Comparison of ENCODE assay signal across 8 cellular contexts in genomic region chr1:155218854-155219591, GRCh38. TPM values are rescaled to one million over a fixed set of nuclear protein-coding genes. Genes with fewer than 3 reads are reported as not detected.
DNase-seq lines count a peak whose midpoint lies in the region; ATAC-seq and TF ChIP-seq lines count a peak whose summit lies in the region.

No MANE protein-coding gene starts in this region.

- H3K4me3 Mint-ChIP-seq in naive thymus-derived CD4-positive, alpha-beta T cell: peak overlapping the region in 2 of 10 donors; percentile 21 to 51

- peaks cover 6 to 23% of the 10 kb centered on the region in 2 experiments for H3K79me1 ChIP-seq in IMR-90 (ENCODE audit: low read depth in 1 of 2, low read length in 2 of 2)

- H3K27me3 Mint-ChIP-seq in naive thymus-derived CD4-positive, alpha-beta T cell: no peaks in the 10 kb centered on the region

- H3K27me3 ChIP-seq in IMR-90 (ENCODE audit: control insufficient read depth, insufficient read depth, low read length) (no peaks in the 10 kb centered on the region), esophagus (ENCODE audit: control insufficient read depth in 1 of 2, insufficient read depth in 2 of 2, low read length in 2 of 2) (no peaks in the 10 kb centered on the region), smooth muscle cell (ENCODE audit: low read depth) (no peaks in the 10 kb centered on the region)
- H3K27me3 ChIP-seq in naive thymus-derived CD4-positive, alpha-beta T cell (ENCODE audit: control insufficient read depth in 2 of 2, insufficient read depth in 2 of 2, low read length in 2 of 2): no peaks in the 10 kb centered on the region

- ATAC-seq in IMR-90 (ENCODE audit: low read depth): peak; percentile 55
- ATAC-seq in naive thymus-derived CD4-positive, alpha-beta T cell: no peak
- ATAC-seq in GM18861 (IDR thresholded peaks at IDR 0.05; ENCODE audit: unreplicated experiment): no peak
- no peak for ATAC-seq in HG03045 (IDR thresholded peaks at IDR 0.05; ENCODE audit: unreplicated experiment)

- H3K4me1 ChIP-seq in IMR-90 (ENCODE audit: control insufficient read depth, insufficient read depth, low read length) (peaks cover 7% of the 10 kb centered on the region), esophagus (ENCODE audit: control insufficient read depth in 2 of 2, insufficient read depth in 2 of 2, low read length in 1 of 2) (peaks cover 3 to 5% of the 10 kb centered on the region in 2 donors), smooth muscle cell (ENCODE audit: low read depth) (no peaks in the 10 kb centered on the region)
- no peaks in the 10 kb centered on the region for H3K4me1 ChIP-seq in naive thymus-derived CD4-positive, alpha-beta T cell (ENCODE audit: control insufficient read depth in 2 of 2, insufficient read depth in 2 of 2, low read length in 2 of 2)

- peaks cover 0 to 5% (median 0%) of the 10 kb centered on the region in 11 donors for H3K9me3 Mint-ChIP-seq in naive thymus-derived CD4-positive, alpha-beta T cell

- H3K36me3 Mint-ChIP-seq in naive thymus-derived CD4-positive, alpha-beta T cell: peaks cover 0 to 8% (median 0%) of the 10 kb centered on the region in 5 donors

- H3K27ac Mint-ChIP-seq in naive thymus-derived CD4-positive, alpha-beta T cell: peak overlapping the region in 6 of 9 donors; percentile 5 to 78 (median 42)

- H3F3A ChIP-seq in smooth muscle cell (ENCODE audit: low read depth): no peaks in the 10 kb centered on the region

- intact Hi-C loops in IMR-90 (cut with micrococcal nuclease): no loop called here
- intact Hi-C loops in naive thymus-derived CD4-positive, alpha-beta T cell (cut with micrococcal nuclease): loop anchor here in 1 of 2 donors (1.0 kb wide), 2 partner anchors 10 to 22 kb away; a partner anchor contains a TSS

- no peak overlapping the region for H3K56ac ChIP-seq in IMR-90 (ENCODE audit: extremely low read depth, insufficient read depth, low read length)

- H2AFZ ChIP-seq in IMR-90 (replicated peaks; ENCODE audit: low read length, poor library complexity) (peak overlapping the region; percentile 87), smooth muscle cell (ENCODE audit: low read depth) (no peak overlapping the region)

- H3K4ac ChIP-seq in IMR-90 (ENCODE audit: low read depth, low read length): peak overlapping the region; percentile 29

- peak overlapping the region; percentile 29; the same call in 1 of the 2 replicates for H3K14ac ChIP-seq in IMR-90 (replicated peaks; ENCODE audit: low read depth, low read length)

- no peak for TF ChIP-seq POLR2A in IMR-90 (IDR thresholded peaks at IDR 0.05; ENCODE audit: low read depth, low read length)

- peak overlapping the region; percentile 62; the same call in 1 of the 2 replicates for H2AK5ac ChIP-seq in IMR-90 (ENCODE audit: low read depth, low read length)

- H3K18ac ChIP-seq in IMR-90 (ENCODE audit: low read depth, low read length): no peak overlapping the region

- peak overlapping the region; percentile 60; the same call in 1 of the 2 replicates for H3K4me2 ChIP-seq in IMR-90 (ENCODE audit: low read depth, low read length)
- H3K4me2 ChIP-seq in smooth muscle cell: no peak overlapping the region

- peak overlapping the region; percentile 99 for H4K5ac ChIP-seq in IMR-90 (ENCODE audit: low read depth, low read length)

- peak overlapping the region; percentile 43; the same call in 1 of the 2 replicates for H2BK20ac ChIP-seq in IMR-90 (ENCODE audit: low read depth, low read length)

- POLR2A ChIA-PET in IMR-90 (lab: Charles Lee; ENCODE audit: unreplicated experiment): no interaction called here
- POLR2A ChIA-PET in naive thymus-derived CD4-positive, alpha-beta T cell (lab: Charles Lee): interaction anchor here (0.6 to 2.1 kb wide), 6 partner anchors 8 to 58 kb away, joined by 3 to 8 read pairs (median 3); partner anchors contain the start of genes KRTCAP2, MTX1 and TRIM46

- peak overlapping the region; percentile 21; the same call in 1 of the 3 replicates for H2BK15ac ChIP-seq in IMR-90 (ENCODE audit: low read depth, low read length)

- H4K91ac ChIP-seq in IMR-90 (ENCODE audit: insufficient read depth, low read depth, low read length): no peak overlapping the region

- CTCF ChIA-PET in IMR-90 (lab: Yijun Ruan, JAX): interaction anchor here (0.6 kb wide), 1 partner anchor 1023 kb away, joined by 3 read pairs; no protein-coding TSS in a partner anchor
- CTCF ChIA-PET in naive thymus-derived CD4-positive, alpha-beta T cell (lab: Charles Lee): interaction anchor here (0.6 to 1.9 kb wide), 3 partner anchors 12 to 208 kb away, joined by 3 to 4 read pairs (median 3); partner anchors contain the start of gene THBS3

- DNase-seq in DMS153 (lab: John Stamatoyannopoulos, UW) (peak; percentile 86), IMR-90 (peak; percentile 69), SW480 (ENCODE audit: low spot score) (peak; percentile 60), smooth muscle cell (lab: John Stamatoyannopoulos, UW; ENCODE audit: unreplicated experiment) (no peak)
- peak in 1 of 9 donors; percentile 20 for DNase-seq in naive thymus-derived CD4-positive, alpha-beta T cell

- H3K27ac ChIP-seq in IMR-90 (ENCODE audit: insufficient read depth, low read length) (peak overlapping the region; percentile 48), esophagus (ENCODE audit: low read depth in 2 of 2, low read length in 1 of 2) (peak overlapping the region; percentile 11 to 64), smooth muscle cell (ENCODE audit: low read depth) (no peak overlapping the region)
- no peak overlapping the region for H3K27ac ChIP-seq in naive thymus-derived CD4-positive, alpha-beta T cell (ENCODE audit: low read depth, low read length)

- WGBS in IMR-90 (ENCODE audit: extremely low coverage in 2 of 2, insufficient read length in 1 of 2), 2 experiments: 20% methylated on average over 1 of the region's 7 CpGs; no CpG with 5 or more reads in 1 of the 2 experiments
- WGBS in esophagus, 2 donors: 44 to 53% methylated on average over 7 of the region's 7 CpGs
- WGBS in smooth muscle cell (ENCODE audit: low lambda C conversion rate): 70% methylated on average over 7 of the region's 7 CpGs

- no TSS peak for BruUV-seq in IMR-90 (replicated peaks; lab: Mats Ljungman, UMichigan)

- peak overlapping the region; percentile 28 for H2BK5ac ChIP-seq in IMR-90 (ENCODE audit: low read depth, low read length, poor library complexity, severe bottlenecking)

- H3K4me3 ChIP-seq in IMR-90 (ENCODE audit: insufficient read depth, low read depth, low read length) (no peak overlapping the region), esophagus (ENCODE audit: low read depth in 1 of 2, low read length in 2 of 2) (no peak overlapping the region), smooth muscle cell (no peak overlapping the region)
- H3K4me3 ChIP-seq in naive thymus-derived CD4-positive, alpha-beta T cell (ENCODE audit: low read length): no peak overlapping the region

- H3K23ac ChIP-seq in IMR-90 (ENCODE audit: low read depth, low read length): no peak overlapping the region

- no peak for TF ChIP-seq RAD21 in IMR-90 (IDR thresholded peaks at IDR 0.05; ENCODE audit: low read length)

- peaks cover 7% of the 10 kb centered on the region for H3K36me3 ChIP-seq in IMR-90 (ENCODE audit: control insufficient read depth, insufficient read depth, low read length)
- peaks cover 0 to 4% of the 10 kb centered on the region in 2 donors for H3K36me3 ChIP-seq in esophagus (ENCODE audit: control insufficient read depth in 2 of 2, insufficient read depth in 2 of 2, low read length in 1 of 2)
- no peaks in the 10 kb centered on the region for H3K36me3 ChIP-seq in naive thymus-derived CD4-positive, alpha-beta T cell (ENCODE audit: control insufficient read depth in 2 of 3, insufficient read depth in 3 of 3, low read length in 3 of 3)
- no peaks in the 10 kb centered on the region for H3K36me3 ChIP-seq in smooth muscle cell (ENCODE audit: low read depth)

- peak overlapping the region; percentile 61 to 95 for H4K8ac ChIP-seq in IMR-90 (ENCODE audit: low read depth in 2 of 2, low read length in 2 of 2)

- H4K20me1 ChIP-seq in IMR-90 (ENCODE audit: insufficient read depth, low read length) (no peaks in the 10 kb centered on the region), smooth muscle cell (ENCODE audit: low read depth) (no peaks in the 10 kb centered on the region)

- peaks cover 6% of the 10 kb centered on the region for H3K9me1 ChIP-seq in IMR-90 (ENCODE audit: insufficient read depth, low read length)

- peak overlapping the region; percentile 20 for H2AK9ac ChIP-seq in IMR-90 (replicated peaks; ENCODE audit: low read depth, low read length, poor library complexity)

- TF ChIP-seq CTCF in IMR-90 (conservative IDR thresholded peaks at IDR 0.05; ENCODE audit: low read depth, low read length) (no peak), smooth muscle cell (IDR thresholded peaks at IDR 0.05; ENCODE audit: borderline replicate concordance, insufficient read depth, poor library complexity, severe bottlenecking) (no peak)

- no peaks in the 10 kb centered on the region for H3K79me2 ChIP-seq in smooth muscle cell (ENCODE audit: low read depth)

- H3K9me3 ChIP-seq in IMR-90 (ENCODE audit: control insufficient read depth, insufficient read depth, low read length) (no peaks in the 10 kb centered on the region), esophagus (ENCODE audit: control insufficient read depth in 2 of 2, insufficient read depth in 1 of 2, low read depth in 1 of 2, low read length in 1 of 2) (no peaks in the 10 kb centered on the region), smooth muscle cell (replicated peaks; ENCODE audit: low read depth) (no peaks in the 10 kb centered on the region)
- H3K9me3 ChIP-seq in naive thymus-derived CD4-positive, alpha-beta T cell (ENCODE audit: control insufficient read depth in 2 of 3, low read length in 3 of 3): no peaks in the 10 kb centered on the region

- dilution Hi-C loops in IMR-90 (cut with HindIII; ENCODE audit: low sequenced_read_pairs, unreplicated experiment): no loop called here

- H3K4me1 Mint-ChIP-seq in naive thymus-derived CD4-positive, alpha-beta T cell: peaks cover 7 to 32% (median 14%) of the 10 kb centered on the region in 7 donors

- in situ Hi-C loops in IMR-90 (cut with MboI; ENCODE audit: low sequenced_read_pairs): no loop called here

- 0 out of 2 replicates have a peak overlapping the region, but pooled peaks have one; percentile 7 for H2BK120ac ChIP-seq in IMR-90 (ENCODE audit: low read depth, low read length)

- H3K9ac ChIP-seq in IMR-90 (ENCODE audit: low read depth, low read length): no peak overlapping the region
- H3K9ac ChIP-seq in smooth muscle cell (ENCODE audit: low read depth): no peak overlapping the region

RNA-seq across cellular contexts. Expression of gene MTX1, which starts 10.5 kb away (rescaled TPM):
- total RNA-seq in IMR-90 (2012; rRNA removed) (51.4 and 67.2 TPM in 2 replicates), smooth muscle cell (45.2 and 55.4 TPM in 2 replicates)
- polyA plus RNA-seq in IMR-90 (2012; rRNA removed) (73.7 and 73.9 TPM in 2 replicates), esophagus (10 to 100 TPM; 43.6 to 51.4 TPM), smooth muscle cell (98.4 and 109 TPM in 2 replicates)
- polyA plus RNA-seq in IMR-90 (2012; cell fraction: cytosol; rRNA removed): 58.0 and 97.7 TPM in 2 replicates
- polyA plus RNA-seq in IMR-90 (2012; cell fraction: nucleus; rRNA removed; ENCODE audit: low replicate concordance): 36.9 and 80.4 TPM in 2 replicates
- total RNA-seq in naive thymus-derived CD4-positive, alpha-beta T cell: 10 to 100 TPM; 19.5 to 40.8 (median 22.0) TPM
- polyA plus RNA-seq in naive thymus-derived CD4-positive, alpha-beta T cell: 10 to 100 TPM; 48.9 to 49.9 TPM

RNA-seq across cellular contexts. Expression of gene THBS3, which starts 11.3 kb away (rescaled TPM):
- total RNA-seq in IMR-90 (2012; rRNA removed) (13.1 and 15.1 TPM in 2 replicates), smooth muscle cell (17.2 and 28.5 TPM in 2 replicates)
- polyA plus RNA-seq in IMR-90 (2012; rRNA removed) (28.3 and 30.4 TPM in 2 replicates), esophagus (10 to 100 TPM; 12.9 to 41.5 TPM), smooth muscle cell (15.7 and 20.1 TPM in 2 replicates)
- 10.9 and 18.2 TPM in 2 replicates for polyA plus RNA-seq in IMR-90 (2012; cell fraction: cytosol; rRNA removed)
- 178 and 204 TPM in 2 replicates for polyA plus RNA-seq in IMR-90 (2012; cell fraction: nucleus; rRNA removed; ENCODE audit: low replicate concordance)
- total RNA-seq in naive thymus-derived CD4-positive, alpha-beta T cell: 10 to 100 TPM; 26.0 to 35.9 (median 28.1) TPM
- polyA plus RNA-seq in naive thymus-derived CD4-positive, alpha-beta T cell: 1 to 10 TPM in 1 of 2 donors, under 1 TPM in 1; 0.87 to 2.6 TPM

RNA-seq across cellular contexts. Expression of gene ENTREP3, which starts 36.3 kb away (rescaled TPM):
- total RNA-seq in IMR-90 (2012; rRNA removed) (1.4 TPM in 2 replicates), smooth muscle cell (7.0 and 14.7 TPM in 2 replicates)
- polyA plus RNA-seq in IMR-90 (2012; rRNA removed) (23.8 and 27.9 TPM in 2 replicates), esophagus (10 to 100 TPM; 12.7 to 13.6 TPM), smooth muscle cell (26.5 and 30.9 TPM in 2 replicates)
- 29.9 and 30.1 TPM in 2 replicates for polyA plus RNA-seq in IMR-90 (2012; cell fraction: cytosol; rRNA removed)
- polyA plus RNA-seq in IMR-90 (2012; cell fraction: nucleus; rRNA removed; ENCODE audit: low replicate concordance): 26.6 and 65.5 TPM in 2 replicates
- 10 to 100 TPM in 4 of 5 experiments, 1 to 10 TPM in 1; 8.2 to 24.3 (median 13.8) TPM for total RNA-seq in naive thymus-derived CD4-positive, alpha-beta T cell
- 1 to 10 TPM; 1.8 to 2.0 TPM for polyA plus RNA-seq in naive thymus-derived CD4-positive, alpha-beta T cell

RNA-seq across cellular contexts. Expression of gene SCAMP3, which starts 43.1 kb away (rescaled TPM):
- 29.2 and 30.5 TPM in 2 replicates for total RNA-seq in IMR-90 (2012; rRNA removed)
- polyA plus RNA-seq in IMR-90 (2012; rRNA removed): 118 and 144 TPM in 2 replicates
- 94.3 and 130 TPM in 2 replicates for polyA plus RNA-seq in IMR-90 (2012; cell fraction: cytosol; rRNA removed)
- 56.4 and 72.7 TPM in 2 replicates for polyA plus RNA-seq in IMR-90 (2012; cell fraction: nucleus; rRNA removed; ENCODE audit: low replicate concordance)
- polyA plus RNA-seq in esophagus: 10 to 100 TPM; 20.2 to 47.3 TPM
- total RNA-seq in naive thymus-derived CD4-positive, alpha-beta T cell: 100 to 1,000 TPM in 3 of 5 experiments, 10 to 100 TPM in 2; 50.8 to 118 (median 100) TPM
- 100 to 1,000 TPM; 141 to 219 TPM for polyA plus RNA-seq in naive thymus-derived CD4-positive, alpha-beta T cell
- total RNA-seq in smooth muscle cell: 51.4 and 52.1 TPM in 2 replicates
- 118 and 151 TPM in 2 replicates for polyA plus RNA-seq in smooth muscle cell

RNA-seq across cellular contexts. Expression of gene TRIM46, which starts 45.4 kb away (rescaled TPM):
- total RNA-seq in IMR-90 (2012; rRNA removed): 2.3 and 2.5 TPM in 2 replicates
- polyA plus RNA-seq in IMR-90 (2012; rRNA removed): 6.2 and 6.9 TPM in 2 replicates
- polyA plus RNA-seq in IMR-90 (2012; cell fraction: cytosol; rRNA removed): 4.3 and 5.5 TPM in 2 replicates
- 26.2 and 56.7 TPM in 2 replicates for polyA plus RNA-seq in IMR-90 (2012; cell fraction: nucleus; rRNA removed; ENCODE audit: low replicate concordance)
- polyA plus RNA-seq in esophagus: under 1 TPM; 0.19 to 0.47 TPM
- total RNA-seq in naive thymus-derived CD4-positive, alpha-beta T cell: 10 to 100 TPM in 1 of 5 experiments, 1 to 10 TPM in 4; 3.5 to 21.9 (median 4.1) TPM
- 1 to 10 TPM in 1 of 2 donors, under 1 TPM in 1; 0.69 to 1.3 TPM for polyA plus RNA-seq in naive thymus-derived CD4-positive, alpha-beta T cell
- 1.5 and 3.8 TPM in 2 replicates for total RNA-seq in smooth muscle cell
- polyA plus RNA-seq in smooth muscle cell: 3.6 and 4.3 TPM in 2 replicates

Comparison
In these comparisons a context has a peak if more than half of its experiments do, and no peak if none do; other contexts are left out.
1. H3K27ac ChIP-seq: peak in IMR-90 (single experiment) and esophagus (2 of 2); none in naive thymus-derived CD4-positive, alpha-beta T cell (single experiment) and smooth muscle cell (single experiment).